Comparison of ENCODE assay signal across 9 cellular contexts in genomic region chr6:88650029-88650619, GRCh38.
DNase-seq lines count a peak whose midpoint lies in the region; ATAC-seq and TF ChIP-seq lines count a peak whose summit lies in the region.
"Had no signal": no experiment of that assay in that cellular context is flagged by ENCODE, and none has a peak within 500 bp of the region (broad histone marks: within the 10 kb centered on the region; RNA-seq: fewer than 3 reads in every experiment).

No MANE protein-coding gene starts in this region.

- intact Hi-C loops in vagina (cut with DNase I): no loop called here

- H3K4me1 ChIP-seq in vagina: no peaks in the 10 kb centered on the region
- H3K4me1 ChIP-seq: psoas muscle had no signal

- no peak for TF ChIP-seq POLR2A in vagina (IDR thresholded peaks at IDR 0.05)

- TF ChIP-seq CTCF in vagina (IDR thresholded peaks at IDR 0.05): no peak

- H3K4me3 ChIP-seq in vagina: no peak overlapping the region
- H3K4me3 ChIP-seq: psoas muscle had no signal

- no peaks in the 10 kb centered on the region for H3K9me3 ChIP-seq in vagina
- H3K9me3 ChIP-seq: psoas muscle had no signal

- DNase-seq in MV-4-11 (lab: John Stamatoyannopoulos, UW): peak; percentile 79
- DNase-seq in myocyte (ENCODE audit: low read depth): peak; percentile 58
- no peak for DNase-seq in NCI-H526 treated with DMSO at 0.1 percent for 48 hours (lab: John Stamatoyannopoulos, UW)
- DNase-seq in HK-2 (ENCODE audit: unreplicated experiment): no peak
- DNase-seq in effector CD8-positive, alpha-beta T cell (lab: John Stamatoyannopoulos, UW): no peak
- DNase-seq in vagina (ENCODE audit: extremely low spot score in 2 of 2): no peak
- DNase-seq: psoas muscle had no signal

- H3K27me3 ChIP-seq in vagina: no peaks in the 10 kb centered on the region

- H3K27ac ChIP-seq in vagina: no peak overlapping the region
- H3K27ac ChIP-seq: psoas muscle had no signal

- ATAC-seq in GM18867 (IDR thresholded peaks at IDR 0.05; ENCODE audit: unreplicated experiment): peak; percentile 96
- peak; percentile 94 for ATAC-seq in HG02610 (IDR thresholded peaks at IDR 0.05; ENCODE audit: unreplicated experiment)
- ATAC-seq: psoas muscle had no signal

- H3K36me3 ChIP-seq in vagina: no peaks in the 10 kb centered on the region

Comparison
In these comparisons a context has a peak if more than half of its experiments do, and no peak if none do; other contexts are left out.
1. DNase-seq: peak in MV-4-11 (single experiment) and myocyte (single experiment); none in NCI-H526 treated with DMSO at 0.1 percent for 48 hours (single experiment), HK-2 (single experiment), effector CD8-positive, alpha-beta T cell (single experiment) and vagina (0 of 2).